Comparison of ENCODE assay signal across 13 cellular contexts in the genomic region with DNA sequence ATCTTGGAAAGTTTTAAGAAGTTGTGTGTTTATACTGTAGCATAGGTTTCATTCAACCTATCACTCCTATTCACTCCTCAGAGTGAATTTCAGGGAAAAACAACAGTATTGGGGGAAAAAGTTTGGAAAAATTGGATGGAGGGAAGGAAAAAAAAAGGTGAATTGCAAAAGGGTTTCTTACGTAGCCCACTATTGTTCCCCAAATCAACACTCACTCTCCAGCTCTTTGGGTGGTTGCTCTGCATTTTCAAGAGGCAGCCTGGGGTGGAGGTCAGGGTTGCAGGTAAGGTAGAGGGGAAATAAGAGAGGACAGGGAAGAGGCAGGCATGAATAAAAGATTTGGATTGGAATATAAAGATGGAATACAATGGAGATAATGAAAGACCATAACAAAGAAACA. TPM values are rescaled to one million over a fixed set of nuclear protein-coding genes. Genes with fewer than 3 reads are reported as not detected.
DNase-seq lines count a peak whose midpoint lies in the region; ATAC-seq and TF ChIP-seq lines count a peak whose summit lies in the region.
"Had no signal": no experiment of that assay in that cellular context is flagged by ENCODE, and none has a peak within 500 bp of the region (broad histone marks: within the 10 kb centered on the region; RNA-seq: fewer than 3 reads in every experiment).

No MANE protein-coding gene starts in this region.

- peak overlapping the region; percentile 67 for H3K27ac Mint-ChIP-seq in Calu3 (ENCODE audit: unreplicated experiment)
- H3K27ac Mint-ChIP-seq in T-helper 17 cell: peak overlapping the region; percentile 77

- no peak for ATAC-seq in T-helper 17 cell
- ATAC-seq: stimulated activated naive CD8-positive, alpha-beta T cell treated with anti-CD3 and anti-CD28 coated beads, Interleukin-15, Interleukin-2, amounts not matched to agents 100 U/mL and 50 U/mL, for 24 hours had no signal

- DNase-seq in Calu3 (no peak), T-helper 17 cell (no peak), iPS-NIHi11 (ENCODE audit: low spot score) (peak; percentile 20), NCI-H226 (no peak), SHP77 (lab: John Stamatoyannopoulos, UW) (no peak)
- DNase-seq in central memory CD4-positive, alpha-beta T cell: no peak
- DNase-seq: activated CD4-positive, alpha-beta T cell treated with anti-CD3 and anti-CD28 coated beads for 48 hours; amniotic stem cell; C1 segment of cervical spinal cord; cortex of kidney; mammary epithelial cell; stimulated activated naive CD8-positive, alpha-beta T cell treated with anti-CD3 and anti-CD28 coated beads, Interleukin-15, Interleukin-2, amounts not matched to agents 100 U/mL and 50 U/mL, for 24 hours had no signal

- CTCF ChIA-PET in Calu3 (lab: Charles Lee): interaction anchor here (1.3 kb wide), 1 partner anchor 199 kb away, joined by 3 read pairs; no protein-coding TSS in a partner anchor

- intact Hi-C loops in Calu3 (cut with micrococcal nuclease; ENCODE audit: unreplicated experiment): loop anchor here (5.0 kb wide), 2 partner anchors 48 to 163 kb away; a partner anchor contains a TSS

- H3K4me3 Mint-ChIP-seq in Calu3 (ENCODE audit: low read depth, unreplicated experiment) (peak overlapping the region; percentile 0), T-helper 17 cell (no peak overlapping the region)

- no peaks in the 10 kb centered on the region for H3K9me3 ChIP-seq in T-helper 17 cell (ENCODE audit: control insufficient read depth, low read length, poor library complexity, severe bottlenecking)

- H3K36me3 Mint-ChIP-seq in Calu3 (ENCODE audit: insufficient read depth, unreplicated experiment): peaks cover 14% of the 10 kb centered on the region
- H3K36me3 Mint-ChIP-seq in T-helper 17 cell (ENCODE audit: low read depth): peaks cover 9% of the 10 kb centered on the region

- no TSS peak for BruUV-seq in Calu3 (replicated peaks; lab: Mats Ljungman, UMichigan)

- H3K4me1 Mint-ChIP-seq in Calu3 (ENCODE audit: low read depth, unreplicated experiment) (peaks cover 58% of the 10 kb centered on the region), T-helper 17 cell (peaks cover 53% of the 10 kb centered on the region)

- TF ChIP-seq CTCF in Calu3 (IDR thresholded peaks at IDR 0.05; ENCODE audit: unreplicated experiment): no peak

- peak overlapping the region; percentile 75 for H3K27ac ChIP-seq in temporal lobe (ENCODE audit: low read depth, low read length)

- no peaks in the 10 kb centered on the region for H3K9me3 Mint-ChIP-seq in Calu3 (ENCODE audit: low read depth, unreplicated experiment)

- H3K27me3 Mint-ChIP-seq in Calu3 (ENCODE audit: unreplicated experiment) (no peaks in the 10 kb centered on the region), T-helper 17 cell (no peaks in the 10 kb centered on the region)

RNA-seq across cellular contexts. Expression of a gene that starts 42.3 kb away (rescaled TPM):
- total RNA-seq in Calu3 (2022): 9.3 and 11.5 TPM in 2 replicates
- total RNA-seq in T-helper 17 cell: 10 to 100 TPM; 35.0 to 48.4 TPM
- total RNA-seq in temporal lobe: 17.9 TPM

RNA-seq across cellular contexts. Expression of a gene that starts 49.1 kb away (rescaled TPM):
- 71.8 and 74.5 TPM in 2 replicates for total RNA-seq in Calu3 (2022)
- total RNA-seq in T-helper 17 cell: under 1 TPM in 1 of 2 donors, not detected in 1; 0.12 TPM
- 2.5 TPM for total RNA-seq in temporal lobe

Comparison
In these comparisons a context has a peak if more than half of its experiments do, and no peak if none do; other contexts are left out.
1. RNA of a gene that starts 49.1 kb away (total RNA-seq): 71.8 to 74.5 TPM in Calu3; 2.5 TPM in temporal lobe (single experiment) and 0.12 TPM in T-helper 17 cell; every median in the first group is over 10 times any median in the second.